Comparison of ENCODE assay signal across 8 cellular contexts in the genomic region with DNA sequence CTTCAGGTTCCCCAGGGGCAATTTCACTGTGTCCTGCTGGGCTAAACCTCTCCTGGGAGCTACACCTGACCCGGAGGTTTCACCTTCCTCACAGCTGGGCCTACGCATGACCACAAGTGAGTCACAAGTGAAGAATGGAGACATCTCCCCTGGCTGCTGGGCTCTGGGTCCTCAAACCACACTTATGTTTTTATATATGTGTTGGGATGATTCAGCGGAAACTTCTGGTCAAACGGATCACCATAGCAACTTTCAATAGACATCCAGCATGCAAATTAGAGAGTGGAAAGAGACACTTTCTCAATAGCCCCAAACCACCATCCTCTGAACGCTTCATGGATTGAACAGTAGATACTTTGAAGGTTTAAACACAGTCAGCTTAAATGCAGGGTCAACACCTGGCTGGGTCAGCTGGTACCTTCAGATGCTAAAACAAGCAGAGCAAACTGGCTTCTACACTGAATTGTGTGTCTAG. TPM values are rescaled to one million over a fixed set of nuclear protein-coding genes. Genes with fewer than 3 reads are reported as not detected.
DNase-seq lines count a peak whose midpoint lies in the region; ATAC-seq and TF ChIP-seq lines count a peak whose summit lies in the region.

No MANE protein-coding gene starts in this region.

- intact Hi-C loops in right lobe of liver (cut with DNase I) (no loop called here), lower leg skin (cut with DNase I; ENCODE audit: low total_unique reads) (no loop called here)

- no peaks in the 10 kb centered on the region for H3K27me3 ChIP-seq in right lobe of liver

- no peaks in the 10 kb centered on the region for H3K4me1 ChIP-seq in right lobe of liver

- DNase-seq in NK-92 treated with Interleukin-12 subunit alpha and Interleukin-12 subunit beta, amount 100 ng/mL, for 24 hours (lab: John Stamatoyannopoulos, UW) = peak; percentile 79
- DNase-seq in NK-92 (lab: John Stamatoyannopoulos, UW; ENCODE audit: unreplicated experiment) (no peak), right lobe of liver (no peak), amniotic stem cell (lab: John Stamatoyannopoulos, UW) (no peak), lower leg skin (ENCODE audit: low spot score in 2 of 2) (no peak)
- DNase-seq in activated T-cell treated with anti-CD3 and anti-CD28 coated beads, Interleukin-2, amount 50 U/mL, for 48 hours = peak; percentile 79 to 82
- DNase-seq in stimulated activated CD4-positive, alpha-beta T cell treated with anti-CD3 and anti-CD28 coated beads, Interleukin-1b, Interleukin-23, amount 100 ng/mL, for 24 hours (ENCODE audit: low read depth in 4 of 4, low spot score in 1 of 4) = peak; percentile 25 to 62 (median 34)

- H3K36me3 ChIP-seq in right lobe of liver = no peaks in the 10 kb centered on the region

- WGBS in right lobe of liver (ENCODE audit: insufficient coverage, low coverage, low lambda C conversion rate, missing lambda C conversion rate) = 60% methylated on average over 1 of the region's 5 CpGs
- 76 to 91% methylated on average over 5 of the region's 5 CpGs for WGBS in lower leg skin, 2 donors

- TF ChIP-seq CTCF in right lobe of liver (IDR thresholded peaks at IDR 0.05) (no peak), lower leg skin (IDR thresholded peaks at IDR 0.05) (no peak)

- H3K4me3 ChIP-seq in right lobe of liver = no peak overlapping the region
- no peak overlapping the region for H3K4me3 ChIP-seq in lower leg skin (ENCODE audit: low read depth, poor library complexity, severe bottlenecking)

- no peak overlapping the region for H3K27ac ChIP-seq in right lobe of liver

- no peaks in the 10 kb centered on the region for H3K9me3 ChIP-seq in right lobe of liver

- ATAC-seq in HG03521 (IDR thresholded peaks at IDR 0.05; ENCODE audit: unreplicated experiment) (peak; percentile 83), right lobe of liver (no peak)

- TF ChIP-seq POLR2A in right lobe of liver (IDR thresholded peaks at IDR 0.05) = no peak
- no peak for TF ChIP-seq POLR2A in lower leg skin (IDR thresholded peaks at IDR 0.05)

RNA-seq across cellular contexts. Expression of a gene that starts 28.0 kb away (rescaled TPM):
- total RNA-seq in right lobe of liver (10 to 100 TPM; 19.0 to 43.8 (median 27.7) TPM), lower leg skin (100 to 1,000 TPM in 3 of 4 donors, 10 to 100 TPM in 1; 72.4 to 205 (median 105) TPM)

Comparison
In these comparisons a context has a peak if more than half of its experiments do, and no peak if none do; other contexts are left out.
1. DNase-seq: peak in NK-92 treated with Interleukin-12 subunit alpha and Interleukin-12 subunit beta, amount 100 ng/mL, for 24 hours (single experiment), activated T-cell treated with anti-CD3 and anti-CD28 coated beads, Interleukin-2, amount 50 U/mL, for 48 hours (2 of 2) and stimulated activated CD4-positive, alpha-beta T cell treated with anti-CD3 and anti-CD28 coated beads, Interleukin-1b, Interleukin-23, amount 100 ng/mL, for 24 hours (4 of 4); none in NK-92 (single experiment), right lobe of liver (0 of 3), amniotic stem cell (single experiment) and lower leg skin (0 of 2).